Comparison of ENCODE assay signal across 1 cellular context in genomic region chr15:84985158-84985557, GRCh38.
TF ChIP-seq lines count a peak whose summit lies in the region.

No MANE protein-coding gene starts in this region.

TF ChIP-seq in HEK293, 187 proteins besides CTCF, POLR2A, EP300 and RAD21 (continued from another document):
- no peak for TF ChIP-seq ZNF404 (tag by site-specific recombination; IDR thresholded peaks at IDR 0.05)
- no peak for TF ChIP-seq ZNF184 (tag by site-specific recombination; IDR thresholded peaks at IDR 0.05)
- no peak for TF ChIP-seq ZFP37 (tag by site-specific recombination; IDR thresholded peaks at IDR 0.05)
- peak; percentile 91 for TF ChIP-seq PRDM6 (tag by site-specific recombination; IDR thresholded peaks at IDR 0.05)
